Comparison of ENCODE assay signal across 1 cellular context in genomic region chr3:9791790-9792404, GRCh38.
TF ChIP-seq lines count a peak whose summit lies in the region.

No MANE protein-coding gene starts in this region.

TF ChIP-seq in H1, 55 proteins besides CTCF, POLR2A, EP300 and RAD21:
- TF ChIP-seq ATF2 (IDR thresholded peaks at IDR 0.05; ENCODE audit: low read length) (no peak), EZH2 (IDR thresholded peaks at IDR 0.05; ENCODE audit: low read depth, low read length, severe bottlenecking) (no peak), SP1 (IDR thresholded peaks at IDR 0.05; ENCODE audit: low read depth, low read length) (no peak; the same call in 1 of the 2 replicates), USF2 (IDR thresholded peaks at IDR 0.05; ENCODE audit: low read length) (no peak), SIN3A (conservative IDR thresholded peaks at IDR 0.05 in 1 of 2, IDR thresholded peaks at IDR 0.05 in 1 of 2; ENCODE audit: low read depth in 1 of 2, low read length in 2 of 2) (no peak), KDM1A (IDR thresholded peaks at IDR 0.05; ENCODE audit: borderline replicate concordance, low read length) (peak; percentile 98), RNF2 (IDR thresholded peaks at IDR 0.05; ENCODE audit: borderline replicate concordance, low read depth, low read length, missing control alignments, poor library complexity, severe bottlenecking) (no peak), ASH2L (IDR thresholded peaks at IDR 0.05; ENCODE audit: low read length) (peak; percentile 6), TCF12 (IDR thresholded peaks at IDR 0.05; ENCODE audit: low read depth, low read length) (no peak), SUZ12 (IDR thresholded peaks at IDR 0.05; ENCODE audit: low read length) (no peak), SIRT6 (IDR thresholded peaks at IDR 0.05; ENCODE audit: low read length) (no peak), HDAC2 (IDR thresholded peaks at IDR 0.05; ENCODE audit: borderline replicate concordance in 1 of 2, low read depth in 2 of 2, low read length in 2 of 2) (peak in 1 of 2 experiments; percentile 87; a peak in 1 of 4 replicates), SRF (IDR thresholded peaks at IDR 0.05; ENCODE audit: low read depth, low read length) (no peak), RFX5 (IDR thresholded peaks at IDR 0.05; ENCODE audit: borderline replicate concordance, low read depth, low read length) (no peak), TBP (IDR thresholded peaks at IDR 0.05; ENCODE audit: low read depth, low read length) (no peak), ZNF274 (IDR thresholded peaks at IDR 0.05; ENCODE audit: borderline replicate concordance, extremely low read depth, low read length) (no peak), MAX (IDR thresholded peaks at IDR 0.05) (no peak), YY1 (IDR thresholded peaks at IDR 0.05; ENCODE audit: low read depth, low read length) (no peak)
